8 cellular contexts compared by ENCODE assay signal in genomic region chrX:102599950-102600579, GRCh38. TPM values are rescaled to one million over a fixed set of nuclear protein-coding genes. Genes with fewer than 3 reads are reported as not detected.
DNase-seq lines count a peak whose midpoint lies in the region; ATAC-seq and FAIRE-seq lines count a peak whose summit lies in the region.

No MANE protein-coding gene starts in this region.

- peak overlapping the region; percentile 96 for H3K27ac Mint-ChIP-seq in stimulated activated effector memory CD8-positive, alpha-beta T cell treated with anti-CD3 and anti-CD28 coated beads, Interleukin-12 subunit alpha, Interleukin-12 subunit beta, amount 100 ng/mL, for 72 hours

- H3K4me2 ChIP-seq in BLaER1: peak overlapping the region; percentile 40

- H3K4me3 Mint-ChIP-seq in stimulated activated effector memory CD8-positive, alpha-beta T cell treated with anti-CD3 and anti-CD28 coated beads, Interleukin-12 subunit alpha, Interleukin-12 subunit beta, amount 100 ng/mL, for 72 hours: peak overlapping the region; percentile 95

- H3K9ac ChIP-seq in BLaER1 (peak overlapping the region; percentile 79), HUES64 (ENCODE audit: low read depth, low read length) (peak overlapping the region; percentile 90)

- H3K27ac ChIP-seq in BLaER1: peak overlapping the region; percentile 80
- no peak overlapping the region for H3K27ac ChIP-seq in HUES64 (ENCODE audit: low read depth, low read length)

- H3K36me3 Mint-ChIP-seq in stimulated activated effector memory CD8-positive, alpha-beta T cell treated with anti-CD3 and anti-CD28 coated beads, Interleukin-12 subunit alpha, Interleukin-12 subunit beta, amount 100 ng/mL, for 72 hours: peaks cover 7% of the 10 kb centered on the region

- peak; percentile 5 for ATAC-seq in GM19463 (IDR thresholded peaks at IDR 0.05; ENCODE audit: unreplicated experiment)
- ATAC-seq in stimulated activated effector memory CD8-positive, alpha-beta T cell treated with anti-CD3 and anti-CD28 coated beads, Interleukin-12 subunit alpha, Interleukin-12 subunit beta, amount 100 ng/mL, for 72 hours: no peak

- H3K27me3 ChIP-seq in BLaER1: no peaks in the 10 kb centered on the region
- H3K27me3 ChIP-seq in HUES64 (ENCODE audit: insufficient read depth, low read length): no peaks in the 10 kb centered on the region

- H3K9me3 ChIP-seq in BLaER1 (0 out of 2 replicates have a peak, but pooled peaks cover 6% of the 10 kb centered on the region), HUES64 (ENCODE audit: insufficient read depth, low read depth, low read length) (no peaks in the 10 kb centered on the region)

- peak overlapping the region; percentile 71 for H3K4me3 ChIP-seq in BLaER1
- H3K4me3 ChIP-seq in HUES64 (ENCODE audit: low read length): peak overlapping the region; percentile 89

- H3K4me1 Mint-ChIP-seq in stimulated activated effector memory CD8-positive, alpha-beta T cell treated with anti-CD3 and anti-CD28 coated beads, Interleukin-12 subunit alpha, Interleukin-12 subunit beta, amount 100 ng/mL, for 72 hours: peaks cover 33% of the 10 kb centered on the region

- DNase-seq in astrocyte of the hippocampus (ENCODE audit: low read depth, low spot score) (peak; percentile 43), iris pigment epithelial cell (ENCODE audit: low read depth) (peak; percentile 38), NCI-H2029 treated with DMSO at 0.1 percent for 48 hours (lab: John Stamatoyannopoulos, UW) (no peak), GM19239 (ENCODE audit: insufficient read length, low spot score) (no peak)
- no peak for DNase-seq in stimulated activated effector memory CD8-positive, alpha-beta T cell treated with anti-CD3 and anti-CD28 coated beads, Interleukin-12 subunit alpha, Interleukin-12 subunit beta, amount 100 ng/mL, for 72 hours (ENCODE audit: low spot score in 2 of 2)

- H4K20me1 ChIP-seq in BLaER1: no peaks in the 10 kb centered on the region

- peaks cover 25% of the 10 kb centered on the region for H3K4me1 ChIP-seq in BLaER1
- 0 out of 2 replicates have a peak, but pooled peaks cover 5% of the 10 kb centered on the region for H3K4me1 ChIP-seq in HUES64 (ENCODE audit: insufficient read depth, low read length)

- H3K36me3 ChIP-seq in BLaER1 (peaks cover 11% of the 10 kb centered on the region), HUES64 (ENCODE audit: insufficient read depth, low read length) (peaks cover 22% of the 10 kb centered on the region)

- H3K9me3 Mint-ChIP-seq in stimulated activated effector memory CD8-positive, alpha-beta T cell treated with anti-CD3 and anti-CD28 coated beads, Interleukin-12 subunit alpha, Interleukin-12 subunit beta, amount 100 ng/mL, for 72 hours: no peaks in the 10 kb centered on the region

- no peak for FAIRE-seq in GM19239 (lab: Jason Lieb, UNC)

- 4% methylated on average over 4 of the region's 6 CpGs for WGBS in HUES64

RNA-seq across cellular contexts. Expression of gene ARMCX5, which starts 0.8 kb away (rescaled TPM):
- polyA plus RNA-seq in HUES64 (2013, experiment 1 of 2): 14.6 TPM
- 15.6 TPM for polyA plus RNA-seq in HUES64 (2013, experiment 2 of 2)

RNA-seq across cellular contexts. Expression of gene GPRASP1, which starts 51.2 kb away (rescaled TPM):
- polyA plus RNA-seq in HUES64 (2013, experiment 1 of 2): 1.0 TPM
- polyA plus RNA-seq in HUES64 (2013, experiment 2 of 2): 1.2 TPM

Comparison
In these comparisons a context has a peak if more than half of its experiments do, and no peak if none do; other contexts are left out.
1. DNase-seq: peak in astrocyte of the hippocampus (single experiment) and iris pigment epithelial cell (single experiment); none in stimulated activated effector memory CD8-positive, alpha-beta T cell treated with anti-CD3 and anti-CD28 coated beads, Interleukin-12 subunit alpha, Interleukin-12 subunit beta, amount 100 ng/mL, for 72 hours (0 of 2), NCI-H2029 treated with DMSO at 0.1 percent for 48 hours (single experiment) and GM19239 (single experiment).